ENCODE assay signal across 1 cellular context in genomic region chr4:109389367-109390118, GRCh38.
TF ChIP-seq lines count a peak whose summit lies in the region.

No MANE protein-coding gene starts in this region.

TF ChIP-seq in GM23338, 12 proteins besides CTCF, POLR2A, EP300 and RAD21:
- TF ChIP-seq ZNF462 (CRISPR knock-in tag; IDR thresholded peaks at IDR 0.05) = no peak
